In genomic region chr2:20224716-20225293, GRCh38 we compare ENCODE assay signal across 8 cellular contexts. TPM values are rescaled to one million over a fixed set of nuclear protein-coding genes. Genes with fewer than 3 reads are reported as not detected.
DNase-seq lines count a peak whose midpoint lies in the region; ATAC-seq and TF ChIP-seq lines count a peak whose summit lies in the region.

A gene with protein sequence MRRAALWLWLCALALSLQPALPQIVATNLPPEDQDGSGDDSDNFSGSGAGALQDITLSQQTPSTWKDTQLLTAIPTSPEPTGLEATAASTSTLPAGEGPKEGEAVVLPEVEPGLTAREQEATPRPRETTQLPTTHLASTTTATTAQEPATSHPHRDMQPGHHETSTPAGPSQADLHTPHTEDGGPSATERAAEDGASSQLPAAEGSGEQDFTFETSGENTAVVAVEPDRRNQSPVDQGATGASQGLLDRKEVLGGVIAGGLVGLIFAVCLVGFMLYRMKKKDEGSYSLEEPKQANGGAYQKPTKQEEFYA (minus strand): TSS chr2:20225130. CDS start chr2:20224867, 263 bp downstream.

- H3K36me3 Mint-ChIP-seq in CD4-positive, alpha-beta memory T cell: no peaks in the 10 kb centered on the region

- H2BK5ac ChIP-seq in IMR-90 (ENCODE audit: low read depth, low read length, poor library complexity, severe bottlenecking): peak within 1 kb of the TSS; percentile 4

- POLR2A ChIA-PET in CD4-positive, alpha-beta memory T cell (lab: Charles Lee; ENCODE audit: partially characterized antibody): no interaction called here
- POLR2A ChIA-PET in IMR-90 (lab: Charles Lee; ENCODE audit: unreplicated experiment): no interaction called here

- H3K27me3 ChIP-seq in CD4-positive, alpha-beta memory T cell (ENCODE audit: insufficient read depth, low read length): peaks cover 20% of the 10 kb centered on the region
- H3K27me3 ChIP-seq in IMR-90 (ENCODE audit: control insufficient read depth, insufficient read depth, low read length) (no peaks in the 10 kb centered on the region), foreskin keratinocyte (no peaks in the 10 kb centered on the region), neuron (ENCODE audit: insufficient read depth, low read length) (no peaks in the 10 kb centered on the region)

- TF ChIP-seq RAD21 in IMR-90 (IDR thresholded peaks at IDR 0.05; ENCODE audit: low read length): no peak

- no peak for TF ChIP-seq CTCF in IMR-90 (conservative IDR thresholded peaks at IDR 0.05; ENCODE audit: low read depth, low read length)
- TF ChIP-seq CTCF in WI38 (IDR thresholded peaks at IDR 0.05; ENCODE audit: low read depth, low read length): no peak
- TF ChIP-seq CTCF in foreskin keratinocyte (conservative IDR thresholded peaks at IDR 0.05): no peak

- in situ Hi-C loops in IMR-90 (cut with MboI; ENCODE audit: low sequenced_read_pairs): no loop called here

- H3K4me2 ChIP-seq in IMR-90 (ENCODE audit: low read depth, low read length): peak within 1 kb of the TSS; percentile 71

- peak within 1 kb of the TSS; percentile 68 for H3K9ac ChIP-seq in IMR-90 (ENCODE audit: low read depth, low read length)

- TF ChIP-seq POLR2A in IMR-90 (IDR thresholded peaks at IDR 0.05; ENCODE audit: low read depth, low read length): no peak

- H3K9me3 ChIP-seq in CD4-positive, alpha-beta memory T cell (ENCODE audit: control insufficient read depth in 1 of 2, low read length in 2 of 2): no peaks in the 10 kb centered on the region
- 0 out of 2 replicates have a peak, but pooled peaks cover 2% of the 10 kb centered on the region for H3K9me3 ChIP-seq in IMR-90 (ENCODE audit: control insufficient read depth, insufficient read depth, low read length)
- no peaks in the 10 kb centered on the region for H3K9me3 ChIP-seq in neuron (ENCODE audit: low read length)

- H3K56ac ChIP-seq in IMR-90 (ENCODE audit: extremely low read depth, insufficient read depth, low read length): no peak within 1 kb of the TSS; the same call in 1 of the 2 replicates

- H2AK5ac ChIP-seq in IMR-90 (ENCODE audit: low read depth, low read length): no peak within 1 kb of the TSS

- WGBS in IMR-90 (ENCODE audit: extremely low coverage in 2 of 2, insufficient read length in 1 of 2), 2 experiments: 0% methylated on average over 12 of the region's 65 CpGs; no CpG with 5 or more reads in 1 of the 2 experiments

- H4K91ac ChIP-seq in IMR-90 (ENCODE audit: insufficient read depth, low read depth, low read length): peak within 1 kb of the TSS; percentile 89; the same call in 1 of the 2 replicates

- CTCF ChIA-PET in CD4-positive, alpha-beta memory T cell (lab: Charles Lee; ENCODE audit: partially characterized antibody): no interaction called here
- CTCF ChIA-PET in IMR-90 (lab: Yijun Ruan, JAX): interaction anchor here (0.6 to 2.2 kb wide), 4 partner anchors 86 to 262 kb away, joined by 3 to 10 read pairs (median 8); no protein-coding TSS in a partner anchor

- H2BK15ac ChIP-seq in IMR-90 (ENCODE audit: low read depth, low read length): 0 out of 3 replicates have a peak within 1 kb of the TSS, but pooled peaks have one; percentile 21

- peaks cover 2 to 6% (median 3%) of the 10 kb centered on the region in 4 donors for H3K4me1 Mint-ChIP-seq in CD4-positive, alpha-beta memory T cell

- no peak within 1 kb of the TSS; the same call in 1 of the 2 replicates for H3K18ac ChIP-seq in IMR-90 (ENCODE audit: low read depth, low read length)

- no peak for DNase-seq in CD4-positive, alpha-beta memory T cell
- DNase-seq in IMR-90: peak; percentile 45
- DNase-seq in foreskin keratinocyte: peak in 1 of 2 donors; percentile 80
- no peak for DNase-seq in DMS153 (lab: John Stamatoyannopoulos, UW)
- DNase-seq in stimulated activated CD8-positive, alpha-beta memory T cell treated with anti-CD3 and anti-CD28 coated beads, Interleukin-4, amount 100 ng/mL, for 48 hours: no peak

- no peak within 1 kb of the TSS for H2BK20ac ChIP-seq in IMR-90 (ENCODE audit: low read depth, low read length)

- intact Hi-C loops in CD4-positive, alpha-beta memory T cell (cut with micrococcal nuclease): no loop called here
- intact Hi-C loops in IMR-90 (cut with micrococcal nuclease): loop anchor here (1.0 to 5.0 kb wide), 3 partner anchors 58 to 118 kb away; no protein-coding TSS in a partner anchor

- no peak within 1 kb of the TSS; the same call in 1 of the 2 replicates for H4K5ac ChIP-seq in IMR-90 (ENCODE audit: low read depth, low read length)

- peak within 1 kb of the TSS; percentile 88 for H2AK9ac ChIP-seq in IMR-90 (replicated peaks; ENCODE audit: low read depth, low read length, poor library complexity)

- H4K8ac ChIP-seq in IMR-90 (ENCODE audit: low read depth in 2 of 2, low read length in 2 of 2): peak within 1 kb of the TSS; percentile 6 to 74; a peak in 2 of 4 replicates

- peaks cover 7% of the 10 kb centered on the region for H3K9me1 ChIP-seq in IMR-90 (ENCODE audit: insufficient read depth, low read length)

- H3K14ac ChIP-seq in IMR-90 (replicated peaks; ENCODE audit: low read depth, low read length): no peak within 1 kb of the TSS

- peak within 1 kb of the TSS; percentile 12 to 69 (median 50) for H3K4me3 Mint-ChIP-seq in CD4-positive, alpha-beta memory T cell

- peaks cover 39 to 47% of the 10 kb centered on the region in 2 donors for H3K27me3 Mint-ChIP-seq in CD4-positive, alpha-beta memory T cell

- H2AFZ ChIP-seq in IMR-90 (replicated peaks; ENCODE audit: low read length, poor library complexity) (peak within 1 kb of the TSS; percentile 97), neuron (ENCODE audit: low read depth, low read length) (peak within 1 kb of the TSS; percentile 95)

- H3K23ac ChIP-seq in IMR-90 (ENCODE audit: low read depth, low read length): no peak within 1 kb of the TSS

- H2BK120ac ChIP-seq in IMR-90 (ENCODE audit: low read depth, low read length): peak within 1 kb of the TSS; percentile 64; the same call in 1 of the 2 replicates

- BruUV-seq in IMR-90 (replicated peaks; lab: Mats Ljungman, UMichigan): no TSS peak

- ATAC-seq in GM19397 (IDR thresholded peaks at IDR 0.05; ENCODE audit: unreplicated experiment): peak; percentile 31
- peak; percentile 51 for ATAC-seq in IMR-90 (ENCODE audit: low read depth)
- peak; percentile 52 for ATAC-seq in foreskin keratinocyte

- H3K4me3 ChIP-seq in CD4-positive, alpha-beta memory T cell (ENCODE audit: low read length in 2 of 2): no peak within 1 kb of the TSS
- H3K4me3 ChIP-seq in IMR-90 (ENCODE audit: insufficient read depth, low read depth, low read length): peak within 1 kb of the TSS; percentile 62
- peak within 1 kb of the TSS; percentile 60 for H3K4me3 ChIP-seq in WI38 (ENCODE audit: low read depth, low read length)
- peak within 1 kb of the TSS; percentile 77 for H3K4me3 ChIP-seq in neuron (ENCODE audit: low read length)

- no peaks in the 10 kb centered on the region for H4K20me1 ChIP-seq in IMR-90 (ENCODE audit: insufficient read depth, low read length)

- H3K27ac ChIP-seq in CD4-positive, alpha-beta memory T cell (ENCODE audit: low read depth, low read length): no peak within 1 kb of the TSS
- H3K27ac ChIP-seq in IMR-90 (ENCODE audit: insufficient read depth, low read length) (peak within 1 kb of the TSS; percentile 43), foreskin keratinocyte (peak within 1 kb of the TSS; percentile 92)

- peaks cover 0 to 2% (median 0%) of the 10 kb centered on the region in 8 donors for H3K9me3 Mint-ChIP-seq in CD4-positive, alpha-beta memory T cell

- dilution Hi-C loops in IMR-90 (cut with HindIII; ENCODE audit: low sequenced_read_pairs, unreplicated experiment): no loop called here

- H3K36me3 ChIP-seq in CD4-positive, alpha-beta memory T cell (ENCODE audit: insufficient read depth, low read length): no peaks in the 10 kb centered on the region
- H3K36me3 ChIP-seq in IMR-90 (ENCODE audit: control insufficient read depth, insufficient read depth, low read length) (no peaks in the 10 kb centered on the region), neuron (ENCODE audit: insufficient read depth, low read length) (no peaks in the 10 kb centered on the region)

- no peak within 1 kb of the TSS for H3K27ac Mint-ChIP-seq in CD4-positive, alpha-beta memory T cell

- H3K4ac ChIP-seq in IMR-90 (ENCODE audit: low read depth, low read length): peak within 1 kb of the TSS; percentile 77

- H3K4me1 ChIP-seq in CD4-positive, alpha-beta memory T cell (ENCODE audit: insufficient read depth, low read length): peaks cover 7% of the 10 kb centered on the region
- H3K4me1 ChIP-seq in IMR-90 (ENCODE audit: control insufficient read depth, insufficient read depth, low read length): peaks cover 22% of the 10 kb centered on the region
- peaks cover 36% of the 10 kb centered on the region for H3K4me1 ChIP-seq in foreskin keratinocyte
- H3K4me1 ChIP-seq in neuron (ENCODE audit: insufficient read depth, low read length): peaks cover 28% of the 10 kb centered on the region

- peaks cover 0 to 26% of the 10 kb centered on the region in 2 experiments; a peak in 2 of 4 replicates for H3K79me1 ChIP-seq in IMR-90 (ENCODE audit: low read depth in 1 of 2, low read length in 2 of 2)

TF ChIP-seq in IMR-90, 13 proteins besides CTCF, POLR2A, EP300 and RAD21:
- peak; percentile 14; the same call in 1 of the 2 replicates for TF ChIP-seq MAZ (IDR thresholded peaks at IDR 0.05; ENCODE audit: borderline replicate concordance, low read depth, low read length)
- TF ChIP-seq FOS (IDR thresholded peaks at IDR 0.05; ENCODE audit: low read depth, low read length): no peak
- TF ChIP-seq, protein P1, sequence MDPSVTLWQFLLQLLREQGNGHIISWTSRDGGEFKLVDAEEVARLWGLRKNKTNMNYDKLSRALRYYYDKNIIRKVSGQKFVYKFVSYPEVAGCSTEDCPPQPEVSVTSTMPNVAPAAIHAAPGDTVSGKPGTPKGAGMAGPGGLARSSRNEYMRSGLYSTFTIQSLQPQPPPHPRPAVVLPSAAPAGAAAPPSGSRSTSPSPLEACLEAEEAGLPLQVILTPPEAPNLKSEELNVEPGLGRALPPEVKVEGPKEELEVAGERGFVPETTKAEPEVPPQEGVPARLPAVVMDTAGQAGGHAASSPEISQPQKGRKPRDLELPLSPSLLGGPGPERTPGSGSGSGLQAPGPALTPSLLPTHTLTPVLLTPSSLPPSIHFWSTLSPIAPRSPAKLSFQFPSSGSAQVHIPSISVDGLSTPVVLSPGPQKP (IDR thresholded peaks at IDR 0.05; ENCODE audit: borderline replicate concordance, low read depth, low read length): no peak
- TF ChIP-seq BHLHE40 (IDR thresholded peaks at IDR 0.05; ENCODE audit: low read depth, low read length): peak; percentile 64; the same call in 1 of the 2 replicates

RNA-seq across cellular contexts. Expression of the gene that starts here (rescaled TPM):
- total RNA-seq in CD4-positive, alpha-beta memory T cell: under 1 TPM in 1 of 2 experiments, not detected in 1; 0.09 TPM
- polyA plus RNA-seq in CD4-positive, alpha-beta memory T cell: not detected
- total RNA-seq in IMR-90 (2012; rRNA removed) (22.0 and 23.6 TPM in 2 replicates), foreskin keratinocyte (1,300 and 1,305 TPM in 2 replicates)
- polyA plus RNA-seq in IMR-90 (2012; rRNA removed) (28.3 and 38.8 TPM in 2 replicates), foreskin keratinocyte (824 and 890 TPM in 2 replicates)
- 21.6 and 39.0 TPM in 2 replicates for polyA plus RNA-seq in IMR-90 (2012; cell fraction: cytosol; rRNA removed)
- polyA plus RNA-seq in IMR-90 (2012; cell fraction: nucleus; rRNA removed; ENCODE audit: low replicate concordance): 9.4 and 21.6 TPM in 2 replicates

Comparison
In these comparisons a context has a peak if more than half of its experiments do, and no peak if none do; other contexts are left out.
1. RNA of the gene that starts here (total RNA-seq): 1,300 to 1,305 TPM in foreskin keratinocyte; 22.0 to 23.6 TPM in IMR-90 and 0.09 TPM in CD4-positive, alpha-beta memory T cell; every median in the first group is over 10 times any median in the second.
2. RNA of the gene that starts here (polyA plus RNA-seq): 824 to 890 TPM in foreskin keratinocyte and 9.4 to 39.0 TPM in IMR-90; not detected in CD4-positive, alpha-beta memory T cell; every median in the first group is over 10 times any median in the second.
3. RNA of the gene that starts here (polyA plus RNA-seq): 824 to 890 TPM in foreskin keratinocyte; 9.4 to 39.0 TPM in IMR-90; every median in the first group is over 10 times any median in the second.
4. H3K4me3 ChIP-seq: peak in IMR-90 (single experiment), WI38 (single experiment) and neuron (single experiment); none in CD4-positive, alpha-beta memory T cell (0 of 2).
5. Peak in every context shown above with its lines, with median percentiles within 50 percentile points of each other: ATAC-seq.